In the genomic region with DNA sequence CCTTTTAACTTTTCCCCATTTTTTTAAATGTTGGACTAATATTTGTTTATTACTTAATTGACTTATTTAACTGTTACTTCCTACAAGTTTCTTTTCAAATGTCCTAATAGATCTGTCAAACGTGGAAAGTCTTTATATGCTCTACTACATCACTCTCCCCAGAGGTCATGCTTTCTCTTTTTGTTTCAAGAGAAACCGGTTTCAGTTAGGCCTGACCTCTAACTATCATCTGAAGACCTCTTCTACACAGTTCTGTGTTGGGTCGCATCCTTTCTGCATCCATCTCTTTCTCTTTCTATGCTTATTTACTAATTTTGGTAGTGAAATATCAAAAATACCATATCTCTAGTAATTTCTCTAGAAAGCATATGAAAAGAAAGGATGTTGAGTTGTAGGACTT, we compare ENCODE assay signal across 33 cellular contexts.
DNase-seq lines count a peak whose midpoint lies in the region; ATAC-seq and FAIRE-seq lines count a peak whose summit lies in the region.
"Had no signal": no experiment of that assay in that cellular context is flagged by ENCODE, and none has a peak within 500 bp of the region (broad histone marks: within the 10 kb centered on the region; RNA-seq: fewer than 3 reads in every experiment).

No MANE protein-coding gene starts in this region.

- peak; percentile 81 for ATAC-seq in GM18511 (IDR thresholded peaks at IDR 0.05; ENCODE audit: unreplicated experiment)
- peak; percentile 80 for ATAC-seq in GM19351 (IDR thresholded peaks at IDR 0.05; ENCODE audit: unreplicated experiment)
- peak; percentile 69 for ATAC-seq in HG02981 (IDR thresholded peaks at IDR 0.05; ENCODE audit: unreplicated experiment)
- ATAC-seq in HG03521 (IDR thresholded peaks at IDR 0.05; ENCODE audit: unreplicated experiment): peak; percentile 59
- no peak for ATAC-seq in GM19328 (IDR thresholded peaks at IDR 0.05; ENCODE audit: unreplicated experiment)
- ATAC-seq: CD8-positive, alpha-beta T cell; heart right ventricle; lower lobe of right lung; stimulated activated naive CD8-positive, alpha-beta T cell treated with anti-CD3 and anti-CD28 coated beads, Interleukin-15, amount 100 ng/mL, for 72 hours had no signal

- FAIRE-seq in GM19239 (lab: Jason Lieb, UNC): no peak
- FAIRE-seq: A204.1 had no signal

- DNase-seq in DMS53 treated with DMSO at 0.1 percent for 48 hours (lab: John Stamatoyannopoulos, UW; ENCODE audit: unreplicated experiment): no peak
- DNase-seq in NCI-H526 (lab: John Stamatoyannopoulos, UW): no peak
- no peak for DNase-seq in GM19239 (ENCODE audit: insufficient read length, low spot score)
- DNase-seq: activated CD4-positive, alpha-beta T cell treated with anti-CD3 and anti-CD28 coated beads, Interleukin-2, amount 10 ng/mL, durations not matched to agents 24 days and 14 days; activated naive CD4-positive, alpha-beta T cell; activated T-cell treated with anti-CD3 and anti-CD28 coated beads, Interleukin-2, amount 50 U/mL, for 48 hours; CD8-positive, alpha-beta T cell; central memory CD4-positive, alpha-beta T cell; EL; esophagus squamous epithelium; foreskin melanocyte; GOT3; heart right ventricle; HFFc6; IMR-90; kidney glomerular epithelial cell; lower lobe of right lung; NCI-H1694; nephron progenitor cell; NK-92 treated with Interleukin-12 subunit alpha and Interleukin-12 subunit beta, amount 100 ng/mL, for 24 hours; PC-9; retina; SHP77; stimulated activated CD4-positive, alpha-beta T cell treated with anti-CD3 and anti-CD28 coated beads, Interleukin-1b, Interleukin-23, amount 100 ng/mL, for 48 hours; stimulated activated CD8-positive, alpha-beta memory T cell treated with anti-CD3 and anti-CD28 coated beads, Interleukin-4, amount 100 ng/mL, for 48 hours; stimulated activated naive CD8-positive, alpha-beta T cell treated with anti-CD3 and anti-CD28 coated beads, Interleukin-15, amount 100 ng/mL, for 72 hours; T-helper 9 cell had no signal
